29 cellular contexts compared by ENCODE assay signal in the genomic region with DNA sequence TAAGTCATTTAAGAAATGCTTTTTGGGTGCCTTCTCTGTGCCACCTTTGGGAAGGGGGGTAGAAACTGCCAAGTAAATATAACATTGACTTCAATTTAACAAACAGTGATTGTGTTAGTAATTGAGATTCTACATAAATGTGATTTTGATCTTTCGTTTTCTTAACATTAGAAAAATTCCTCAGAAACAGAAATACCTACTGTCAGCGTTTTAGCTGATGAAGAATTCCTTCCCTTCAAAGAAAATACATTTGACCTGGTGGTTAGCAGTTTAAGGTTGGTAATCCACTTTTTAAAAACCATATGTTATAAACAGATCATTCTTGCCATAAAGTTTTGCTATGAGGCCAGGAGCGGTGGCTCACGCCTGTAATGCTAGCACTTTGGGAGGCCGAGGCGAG.
"Had no signal": no experiment of that assay in that cellular context is flagged by ENCODE, and none has a peak within 500 bp of the region (broad histone marks: within the 10 kb centered on the region; RNA-seq: fewer than 3 reads in every experiment).

No MANE protein-coding gene starts in this region.

- H3K27me3 Mint-ChIP-seq: stimulated activated memory B cell treated with anti-CD40 and anti-IgM and Interleukin-4, amounts not matched to agents 10 μg/mL and 1 μg/mL and 100 μg/mL, for 72 hours; stimulated activated naive B cell treated with anti-CD40 and anti-IgM and Interleukin-4, amounts not matched to agents 10 μg/mL and 1 μg/mL and 100 μg/mL, for 72 hours; stimulated activated naive CD8-positive, alpha-beta T cell treated with anti-CD3 and anti-CD28 coated beads, Interleukin-15, amount 100 ng/mL, for 72 hours; stimulated activated naive CD8-positive, alpha-beta T cell treated with anti-CD3 and anti-CD28 coated beads, Interleukin-15, Interleukin-2, amounts not matched to agents 100 ng/mL and 50 ng/mL, for 24 hours; type B pancreatic cell had no signal

- H3K4me1 Mint-ChIP-seq: stimulated activated naive CD8-positive, alpha-beta T cell treated with anti-CD3 and anti-CD28 coated beads, Interleukin-15, amount 100 ng/mL, for 72 hours had no signal

- H3K36me3 ChIP-seq: uterus had no signal

- FAIRE-seq: urothelium cell line had no signal

- ATAC-seq: stimulated activated effector memory CD8-positive, alpha-beta T cell treated with anti-CD3 and anti-CD28 coated beads, Interleukin-12 subunit alpha, Interleukin-12 subunit beta, amount 100 ng/mL, for 72 hours; stimulated activated memory B cell treated with anti-CD40 and anti-IgM and Interleukin-4, amounts not matched to agents 10 μg/mL and 1 μg/mL and 100 μg/mL, for 72 hours; stimulated activated naive B cell treated with anti-CD40 and anti-IgM and Interleukin-4, amounts not matched to agents 10 μg/mL and 1 μg/mL and 100 μg/mL, for 72 hours; stimulated activated naive CD8-positive, alpha-beta T cell treated with anti-CD3 and anti-CD28 coated beads, Interleukin-15, amount 100 ng/mL, for 72 hours; stimulated activated naive CD8-positive, alpha-beta T cell treated with anti-CD3 and anti-CD28 coated beads, Interleukin-15, Interleukin-2, amounts not matched to agents 100 U/mL and 50 U/mL, for 24 hours; upper lobe of right lung had no signal

- H3K27ac ChIP-seq: stomach, suprapubic skin, testis, thoracic aorta, thyroid gland, tibial artery, tibial nerve, transverse colon, upper lobe of left lung, upper lobe of right lung, uterus, vagina had no signal

- H3K27ac Mint-ChIP-seq: stimulated activated effector memory CD8-positive, alpha-beta T cell treated with anti-CD3 and anti-CD28 coated beads, Interleukin-12 subunit alpha, Interleukin-12 subunit beta, amount 100 ng/mL, for 72 hours; stimulated activated memory B cell treated with anti-CD40 and anti-IgM and Interleukin-4, amounts not matched to agents 10 μg/mL and 1 μg/mL and 100 μg/mL, for 72 hours; stimulated activated naive B cell treated with anti-CD40 and anti-IgM and Interleukin-4, amounts not matched to agents 10 μg/mL and 1 μg/mL and 100 μg/mL, for 72 hours; stimulated activated naive CD8-positive, alpha-beta T cell treated with anti-CD3 and anti-CD28 coated beads, Interleukin-15, amount 100 ng/mL, for 72 hours; stimulated activated naive CD8-positive, alpha-beta T cell treated with anti-CD3 and anti-CD28 coated beads, Interleukin-15, Interleukin-2, amounts not matched to agents 100 ng/mL and 50 ng/mL, for 24 hours; type B pancreatic cell had no signal

- H3K4me3 ChIP-seq: stomach, suprapubic skin, testis, thoracic aorta, thyroid gland, tibial artery, tibial nerve, transverse colon, upper lobe of left lung, upper lobe of right lung, uterus, vagina had no signal

- DNase-seq: stimulated activated CD4-positive, alpha-beta T cell treated with anti-CD3 and anti-CD28 coated beads, Interleukin-2, amount 100 ng/mL, for 48 hours; stimulated activated CD4-positive, alpha-beta T cell treated with anti-CD3 and anti-CD28 coated beads, Interleukin-4, amount 100 ng/mL, for 1 hour; stimulated activated CD4-positive, alpha-beta T cell treated with anti-CD3 and anti-CD28 coated beads, Interleukin-4, amount 100 ng/mL, for 24 hours; stimulated activated CD4-positive, alpha-beta T cell treated with anti-CD3 and anti-CD28 coated beads, Interleukin-4, amount 100 ng/mL, for 4 hours; stimulated activated CD8-positive, alpha-beta memory T cell treated with anti-CD3 and anti-CD28 coated beads, Interleukin-4, amount 100 ng/mL, for 48 hours; stimulated activated naive B cell treated with anti-CD40 and anti-IgM and Interleukin-4, amounts not matched to agents 10 μg/mL and 1 μg/mL and 100 μg/mL, for 72 hours; stimulated activated naive CD4-positive, alpha-beta T cell; stimulated activated naive CD4-positive, alpha-beta T cell treated with Interleukin-2 at 50 U/mL for 16 hours; stimulated activated naive CD8-positive, alpha-beta T cell treated with anti-CD3 and anti-CD28 coated beads, Interleukin-15, amount 100 ng/mL, for 72 hours; stimulated activated naive CD8-positive, alpha-beta T cell treated with anti-CD3 and anti-CD28 coated beads, Interleukin-15, Interleukin-2, amounts not matched to agents 100 U/mL and 50 U/mL, for 24 hours; stomach; substantia nigra; testis; thyroid gland; tibial artery; transverse colon; trophoblast cell; upper lobe of left lung; upper lobe of right lung; uterus had no signal

- H3K4me1 ChIP-seq: testis, thyroid gland, upper lobe of left lung, upper lobe of right lung, uterus had no signal

- H3K4me3 Mint-ChIP-seq: stimulated activated effector memory CD8-positive, alpha-beta T cell treated with anti-CD3 and anti-CD28 coated beads, Interleukin-12 subunit alpha, Interleukin-12 subunit beta, amount 100 ng/mL, for 72 hours; stimulated activated memory B cell treated with anti-CD40 and anti-IgM and Interleukin-4, amounts not matched to agents 10 μg/mL and 1 μg/mL and 100 μg/mL, for 72 hours; stimulated activated naive B cell treated with anti-CD40 and anti-IgM and Interleukin-4, amounts not matched to agents 10 μg/mL and 1 μg/mL and 100 μg/mL, for 72 hours; stimulated activated naive CD8-positive, alpha-beta T cell treated with anti-CD3 and anti-CD28 coated beads, Interleukin-15, amount 100 ng/mL, for 72 hours; stimulated activated naive CD8-positive, alpha-beta T cell treated with anti-CD3 and anti-CD28 coated beads, Interleukin-15, Interleukin-2, amounts not matched to agents 100 ng/mL and 50 ng/mL, for 24 hours; type B pancreatic cell had no signal

- H3K9me3 Mint-ChIP-seq: stimulated activated effector memory CD8-positive, alpha-beta T cell treated with anti-CD3 and anti-CD28 coated beads, Interleukin-12 subunit alpha, Interleukin-12 subunit beta, amount 100 ng/mL, for 72 hours; stimulated activated memory B cell treated with anti-CD40 and anti-IgM and Interleukin-4, amounts not matched to agents 10 μg/mL and 1 μg/mL and 100 μg/mL, for 72 hours; stimulated activated naive B cell treated with anti-CD40 and anti-IgM and Interleukin-4, amounts not matched to agents 10 μg/mL and 1 μg/mL and 100 μg/mL, for 72 hours; stimulated activated naive CD8-positive, alpha-beta T cell treated with anti-CD3 and anti-CD28 coated beads, Interleukin-15, amount 100 ng/mL, for 72 hours; stimulated activated naive CD8-positive, alpha-beta T cell treated with anti-CD3 and anti-CD28 coated beads, Interleukin-15, Interleukin-2, amounts not matched to agents 100 ng/mL and 50 ng/mL, for 24 hours; type B pancreatic cell had no signal

- H3K27me3 ChIP-seq: stomach, suprapubic skin, testis, thyroid gland, tibial artery, tibial nerve, transverse colon, upper lobe of left lung, upper lobe of right lung, uterus, vagina had no signal

- H3K9me3 ChIP-seq: stomach, suprapubic skin, testis, thoracic aorta, thyroid gland, tibial artery, tibial nerve, transverse colon, upper lobe of left lung, upper lobe of right lung, uterus, vagina had no signal
